Comparison of ENCODE assay signal across 28 cellular contexts in the genomic region with DNA sequence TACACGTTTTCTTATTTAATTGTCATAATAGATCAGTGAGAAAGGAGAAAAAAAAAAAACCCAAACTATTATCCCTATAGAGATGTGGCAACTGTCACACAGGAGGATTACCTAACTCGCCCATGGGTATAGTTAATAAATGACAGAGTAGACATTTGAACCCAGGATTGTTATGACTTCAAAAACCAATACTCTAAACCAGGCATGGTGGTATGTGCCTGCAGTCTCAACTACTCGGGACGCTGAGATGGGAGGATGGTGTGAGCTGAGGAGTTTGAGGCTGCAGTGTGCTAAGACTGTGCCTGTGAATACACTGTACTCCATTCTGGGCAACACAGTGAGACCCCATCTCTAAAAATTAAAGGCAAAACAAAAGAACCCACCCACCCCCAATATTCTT.
"Had no signal": no experiment of that assay in that cellular context is flagged by ENCODE, and none has a peak within 500 bp of the region (broad histone marks: within the 10 kb centered on the region; RNA-seq: fewer than 3 reads in every experiment).

No MANE protein-coding gene starts in this region.

- ATAC-seq: activated CD4-positive, alpha-beta T cell treated with anti-CD3 and anti-CD28 coated beads for 36 hours; activated CD8-positive, alpha-beta memory T cell treated with anti-CD3 and anti-CD28 coated beads, Interleukin-2, amount 10 ng/mL, durations not matched to agents 7 days and 5 days; activated CD8-positive, alpha-beta T cell treated with anti-CD3 and anti-CD28 coated beads, Interleukin-2, amount 10 ng/mL, durations not matched to agents 7 days and 5 days; effector memory CD8-positive, alpha-beta T cell; gastrocnemius medialis; left ventricle myocardium superior; stimulated activated memory B cell treated with anti-CD40 and anti-IgM and Interleukin-4, amounts not matched to agents 10 μg/mL and 1 μg/mL and 100 μg/mL, for 72 hours; stimulated activated naive CD8-positive, alpha-beta T cell treated with anti-CD3 and anti-CD28 coated beads, Interleukin-15, amount 100 ng/mL, for 72 hours had no signal

- H3K9me3 ChIP-seq: gastrocnemius medialis, neutrophil, ovary, sigmoid colon, vagina had no signal

- H3K4me2 ChIP-seq: smooth muscle cell had no signal

- DNase-seq: activated CD4-positive, alpha-beta T cell treated with anti-CD3 and anti-CD28 coated beads for 36 hours; activated CD4-positive, CD25-positive, alpha-beta regulatory T cell; activated CD8-positive, alpha-beta memory T cell treated with anti-CD3 and anti-CD28 coated beads, Interleukin-2, amount 10 ng/mL, durations not matched to agents 7 days and 5 days; activated CD8-positive, alpha-beta T cell treated with anti-CD3 and anti-CD28 coated beads, Interleukin-2, amount 10 ng/mL, durations not matched to agents 7 days and 5 days; activated naive CD4-positive, alpha-beta T cell; activated naive CD8-positive, alpha-beta T cell treated with anti-CD3 and anti-CD28 coated beads, Interleukin-2, amount 10 ng/mL, durations not matched to agents 7 days and 5 days; activated T-cell treated with anti-CD3 and anti-CD28 coated beads, Interleukin-2, amount 50 U/mL, for 48 hours; brain microvascular endothelial cell; effector memory CD8-positive, alpha-beta T cell; erythroblast; gastrocnemius medialis; glutamatergic neuron; left ventricle myocardium superior; mammary epithelial cell; nephron progenitor cell; ovary; retina; sigmoid colon; stimulated activated CD4-positive, alpha-beta T cell treated with anti-CD3 and anti-CD28 coated beads, Interleukin-1b, Interleukin-23, amount 100 ng/mL, for 48 hours; stimulated activated CD4-positive, alpha-beta T cell treated with anti-CD3 and anti-CD28 coated beads, Interleukin-4, amount 100 ng/mL, for 4 hours; stimulated activated CD8-positive, alpha-beta memory T cell treated with anti-CD3 and anti-CD28 coated beads, Interleukin-4, amount 100 ng/mL, for 48 hours; stimulated activated naive CD8-positive, alpha-beta T cell treated with anti-CD3 and anti-CD28 coated beads, Interleukin-15, amount 100 ng/mL, for 72 hours; substantia nigra had no signal

- H3K4me3 ChIP-seq: coronary artery, gastrocnemius medialis, ovary, sigmoid colon, smooth muscle cell, vagina had no signal

- H3K27ac ChIP-seq: brain microvascular endothelial cell, coronary artery, gastrocnemius medialis, neutrophil, ovary, sigmoid colon, vagina had no signal

- H3K27me3 ChIP-seq: brain microvascular endothelial cell, gastrocnemius medialis, neutrophil, ovary, sigmoid colon, vagina had no signal

- H3K4me1 ChIP-seq: gastrocnemius medialis, sigmoid colon had no signal

- H3K36me3 ChIP-seq: brain microvascular endothelial cell, neutrophil, ovary, vagina had no signal
